In genomic region chr13:106533101-106533939, GRCh38 we compare ENCODE assay signal across 8 cellular contexts. TPM values are rescaled to one million over a fixed set of nuclear protein-coding genes. Genes with fewer than 3 reads are reported as not detected.
DNase-seq lines count a peak whose midpoint lies in the region; ATAC-seq and TF ChIP-seq lines count a peak whose summit lies in the region.

No MANE protein-coding gene starts in this region.

- ATAC-seq in activated CD8-positive, alpha-beta memory T cell treated with anti-CD3 and anti-CD28 coated beads, Interleukin-2, amount 10 ng/mL, durations not matched to agents 7 days and 5 days: no peak
- ATAC-seq in stimulated activated naive CD8-positive, alpha-beta T cell treated with anti-CD3 and anti-CD28 coated beads, Interleukin-15, amount 100 ng/mL, for 72 hours: no peak
- no peak for ATAC-seq in GM21737 (IDR thresholded peaks at IDR 0.05; ENCODE audit: unreplicated experiment)

- peak overlapping the region; percentile 7 for H3K4me3 Mint-ChIP-seq in activated CD8-positive, alpha-beta memory T cell treated with anti-CD3 and anti-CD28 coated beads, Interleukin-2, amount 10 ng/mL, durations not matched to agents 7 days and 5 days
- peak overlapping the region; percentile 100 for H3K4me3 Mint-ChIP-seq in endothelial cell (ENCODE audit: unreplicated experiment)
- H3K4me3 Mint-ChIP-seq in stimulated activated naive CD8-positive, alpha-beta T cell treated with anti-CD3 and anti-CD28 coated beads, Interleukin-15, amount 100 ng/mL, for 72 hours: peak overlapping the region; percentile 24 to 61

- peak overlapping the region; percentile 84 for H3K4me3 ChIP-seq in WI38 (ENCODE audit: low read depth, low read length)

- peaks cover 14% of the 10 kb centered on the region for H3K4me1 Mint-ChIP-seq in activated CD8-positive, alpha-beta memory T cell treated with anti-CD3 and anti-CD28 coated beads, Interleukin-2, amount 10 ng/mL, durations not matched to agents 7 days and 5 days
- peaks cover 49% of the 10 kb centered on the region for H3K4me1 Mint-ChIP-seq in endothelial cell (ENCODE audit: unreplicated experiment)
- peaks cover 27% of the 10 kb centered on the region for H3K4me1 Mint-ChIP-seq in stimulated activated naive CD8-positive, alpha-beta T cell treated with anti-CD3 and anti-CD28 coated beads, Interleukin-15, amount 100 ng/mL, for 72 hours

- peaks cover 56% of the 10 kb centered on the region for H3K27me3 Mint-ChIP-seq in activated CD8-positive, alpha-beta memory T cell treated with anti-CD3 and anti-CD28 coated beads, Interleukin-2, amount 10 ng/mL, durations not matched to agents 7 days and 5 days
- H3K27me3 Mint-ChIP-seq in endothelial cell (ENCODE audit: unreplicated experiment): peaks cover 23% of the 10 kb centered on the region
- peaks cover 64% of the 10 kb centered on the region for H3K27me3 Mint-ChIP-seq in stimulated activated naive CD8-positive, alpha-beta T cell treated with anti-CD3 and anti-CD28 coated beads, Interleukin-15, amount 100 ng/mL, for 72 hours

- CTCF ChIA-PET in activated CD8-positive, alpha-beta memory T cell treated with anti-CD3 and anti-CD28 coated beads, Interleukin-2, amount 10 ng/mL, durations not matched to agents 7 days and 5 days (lab: Charles Lee): interaction anchor here (0.6 to 1.5 kb wide), 4 partner anchors 25 to 89 kb away, joined by 3 to 4 read pairs (median 3); partner anchors contain the start of gene ARGLU1

- peak overlapping the region; percentile 56 for H3K27ac Mint-ChIP-seq in activated CD8-positive, alpha-beta memory T cell treated with anti-CD3 and anti-CD28 coated beads, Interleukin-2, amount 10 ng/mL, durations not matched to agents 7 days and 5 days
- H3K27ac Mint-ChIP-seq in endothelial cell (ENCODE audit: unreplicated experiment): peak overlapping the region; percentile 91
- H3K27ac Mint-ChIP-seq in stimulated activated naive CD8-positive, alpha-beta T cell treated with anti-CD3 and anti-CD28 coated beads, Interleukin-15, amount 100 ng/mL, for 72 hours: no peak overlapping the region

- peak; percentile 41 for DNase-seq in activated CD8-positive, alpha-beta memory T cell treated with anti-CD3 and anti-CD28 coated beads, Interleukin-2, amount 10 ng/mL, durations not matched to agents 7 days and 5 days
- no peak for DNase-seq in activated CD8-positive, alpha-beta memory T cell treated with anti-CD3 and anti-CD28 coated beads for 24 hours
- DNase-seq in NCI-H1417 (lab: John Stamatoyannopoulos, UW) (peak; percentile 82 to 90 (median 86)), endothelial cell (ENCODE audit: low spot score) (peak; percentile 81), lung microvascular endothelial cell (ENCODE audit: low read depth in 2 of 2) (peak; percentile 88 to 91)
- peak; percentile 18 to 21 for DNase-seq in stimulated activated naive CD8-positive, alpha-beta T cell treated with anti-CD3 and anti-CD28 coated beads, Interleukin-15, amount 100 ng/mL, for 72 hours

- TF ChIP-seq CTCF in WI38 (IDR thresholded peaks at IDR 0.05; ENCODE audit: low read depth, low read length): no peak; the same call in 1 of the 2 replicates
- no peak for TF ChIP-seq CTCF in endothelial cell (IDR thresholded peaks at IDR 0.05; ENCODE audit: unreplicated experiment)

- H3K9me3 Mint-ChIP-seq in activated CD8-positive, alpha-beta memory T cell treated with anti-CD3 and anti-CD28 coated beads, Interleukin-2, amount 10 ng/mL, durations not matched to agents 7 days and 5 days (ENCODE audit: low read depth): no peaks in the 10 kb centered on the region
- no peaks in the 10 kb centered on the region for H3K9me3 Mint-ChIP-seq in endothelial cell (ENCODE audit: unreplicated experiment)
- no peaks in the 10 kb centered on the region for H3K9me3 Mint-ChIP-seq in stimulated activated naive CD8-positive, alpha-beta T cell treated with anti-CD3 and anti-CD28 coated beads, Interleukin-15, amount 100 ng/mL, for 72 hours

- H3K36me3 Mint-ChIP-seq in activated CD8-positive, alpha-beta memory T cell treated with anti-CD3 and anti-CD28 coated beads, Interleukin-2, amount 10 ng/mL, durations not matched to agents 7 days and 5 days: no peaks in the 10 kb centered on the region
- peaks cover 53% of the 10 kb centered on the region for H3K36me3 Mint-ChIP-seq in endothelial cell (ENCODE audit: low read depth, unreplicated experiment)

RNA-seq across cellular contexts. Expression of gene EFNB2, which starts 2.1 kb away (rescaled TPM):
- under 1 TPM in 1 of 2 experiments, not detected in 1; 0.14 TPM for total RNA-seq in activated CD8-positive, alpha-beta memory T cell treated with anti-CD3 and anti-CD28 coated beads, Interleukin-2, amount 10 ng/mL, durations not matched to agents 7 days and 5 days
- total RNA-seq in endothelial cell (ENCODE audit: unreplicated experiment) (353 TPM), lung microvascular endothelial cell (21.6 and 64.9 TPM in 2 replicates)

RNA-seq across cellular contexts. Expression of gene ARGLU1, which starts 34.6 kb away (rescaled TPM):
- 100 to 1,000 TPM; 111 to 138 TPM for total RNA-seq in activated CD8-positive, alpha-beta memory T cell treated with anti-CD3 and anti-CD28 coated beads, Interleukin-2, amount 10 ng/mL, durations not matched to agents 7 days and 5 days
- total RNA-seq in endothelial cell (ENCODE audit: unreplicated experiment) (242 TPM), lung microvascular endothelial cell (23.3 and 24.4 TPM in 2 replicates)

Comparison
In these comparisons a context has a peak if more than half of its experiments do, and no peak if none do; other contexts are left out.
1. H3K27ac Mint-ChIP-seq: peak in activated CD8-positive, alpha-beta memory T cell treated with anti-CD3 and anti-CD28 coated beads, Interleukin-2, amount 10 ng/mL, durations not matched to agents 7 days and 5 days (single experiment) and endothelial cell (single experiment); none in stimulated activated naive CD8-positive, alpha-beta T cell treated with anti-CD3 and anti-CD28 coated beads, Interleukin-15, amount 100 ng/mL, for 72 hours (0 of 2).
2. H3K4me3 Mint-ChIP-seq: peak in every context shown above with its lines; median percentile 100 in endothelial cell; 42 in stimulated activated naive CD8-positive, alpha-beta T cell treated with anti-CD3 and anti-CD28 coated beads, Interleukin-15, amount 100 ng/mL, for 72 hours; 7 in activated CD8-positive, alpha-beta memory T cell treated with anti-CD3 and anti-CD28 coated beads, Interleukin-2, amount 10 ng/mL, durations not matched to agents 7 days and 5 days.
3. RNA of gene EFNB2, which starts 2.1 kb away (total RNA-seq): 353 TPM in endothelial cell (single experiment) and 21.6 to 64.9 TPM in lung microvascular endothelial cell; 0.14 TPM in activated CD8-positive, alpha-beta memory T cell treated with anti-CD3 and anti-CD28 coated beads, Interleukin-2, amount 10 ng/mL, durations not matched to agents 7 days and 5 days; every median in the first group is over 10 times any median in the second.